In genomic region chr14:20469242-20469889, GRCh38 we compare ENCODE assay signal across 8 cellular contexts. TPM values are rescaled to one million over a fixed set of nuclear protein-coding genes. Genes with fewer than 3 reads are reported as not detected.
DNase-seq lines count a peak whose midpoint lies in the region; ATAC-seq and TF ChIP-seq lines count a peak whose summit lies in the region.

Gene PNP, plus strand, starts transcription at chr14:20469406. Its CDS starts 119 bp downstream, at chr14:20469525.

- H3K9me3 ChIP-seq in adrenal gland (replicated peaks in 1 of 3) (no peaks in the 10 kb centered on the region), heart right ventricle (no peaks in the 10 kb centered on the region), upper lobe of right lung (no peaks in the 10 kb centered on the region)

- intact Hi-C loops in adrenal gland (cut with DNase I) (loop anchor here in 1 of 2 donors (5.0 kb wide), 1 partner anchor 52 kb away; no protein-coding TSS in a partner anchor), heart right ventricle (cut with DNase I) (loop anchor here in 2 of 10 donors (10.0 kb wide), 1 partner anchor 215 kb away; the partner anchor contains the start of genes ANG (in 2 of the 2) and RNASE4 (in 2 of the 2)), upper lobe of right lung (cut with DNase I) (no loop called here)

- TF ChIP-seq POLR2A in GM15510 (IDR thresholded peaks at IDR 0.05; ENCODE audit: borderline replicate concordance, extremely low read depth, insufficient read length) (peak; percentile 100), adrenal gland (IDR thresholded peaks at IDR 0.05) (peak; percentile 98 to 99)

- TF ChIP-seq CTCF in adrenal gland (IDR thresholded peaks at IDR 0.05) (no peak), heart right ventricle (IDR thresholded peaks at IDR 0.05) (no peak), progenitor cell of endocrine pancreas (IDR thresholded peaks at IDR 0.05; ENCODE audit: unreplicated experiment) (no peak), upper lobe of right lung (IDR thresholded peaks at IDR 0.05) (no peak)

- peaks cover 0 to 19% of the 10 kb centered on the region in 2 donors for H3K36me3 ChIP-seq in adrenal gland (replicated peaks in 1 of 2)
- H3K36me3 ChIP-seq in heart right ventricle = peaks cover 0 to 29% (median 1%) of the 10 kb centered on the region in 9 donors
- H3K36me3 ChIP-seq in upper lobe of right lung = peaks cover 27% of the 10 kb centered on the region

- peak within 1 kb of the TSS; percentile 94 for H3K4me3 Mint-ChIP-seq in progenitor cell of endocrine pancreas (ENCODE audit: low read depth)

- H3K36me3 Mint-ChIP-seq in progenitor cell of endocrine pancreas (ENCODE audit: insufficient read depth) = peaks cover 9% of the 10 kb centered on the region

- H3K4me1 ChIP-seq in adrenal gland (replicated peaks in 1 of 2) (peaks cover 8 to 15% of the 10 kb centered on the region in 2 donors), heart right ventricle (peaks cover 0 to 43% (median 26%) of the 10 kb centered on the region in 9 donors), upper lobe of right lung (peaks cover 28% of the 10 kb centered on the region)

- H3K27me3 ChIP-seq in adrenal gland (no peaks in the 10 kb centered on the region), heart right ventricle (no peaks in the 10 kb centered on the region), upper lobe of right lung (no peaks in the 10 kb centered on the region)

- H3K27ac ChIP-seq in adrenal gland (peak within 1 kb of the TSS; percentile 3 to 93 (median 86)), heart right ventricle (peak within 1 kb of the TSS; percentile 52 to 97 (median 88)), upper lobe of right lung (peak within 1 kb of the TSS; percentile 92)

- H3K27ac Mint-ChIP-seq in progenitor cell of endocrine pancreas = peak within 1 kb of the TSS; percentile 95

- H3K4me3 ChIP-seq in adrenal gland (peak within 1 kb of the TSS in 3 of 4 donors; percentile 75 to 83 (median 77)), heart right ventricle (peak within 1 kb of the TSS; percentile 48 to 97 (median 70)), upper lobe of right lung (peak within 1 kb of the TSS; percentile 79)

- WGBS in adrenal gland, 4 donors = 0 to 1% (median 1%) methylated on average over 20 to 40 of the region's 40 CpGs
- 0% methylated on average over 40 of the region's 40 CpGs for WGBS in heart right ventricle, 2 donors

- no peaks in the 10 kb centered on the region for H3K27me3 Mint-ChIP-seq in progenitor cell of endocrine pancreas

- no peaks in the 10 kb centered on the region for H3K9me3 Mint-ChIP-seq in progenitor cell of endocrine pancreas (ENCODE audit: low read depth)

- ATAC-seq in HG02884 (IDR thresholded peaks at IDR 0.05; ENCODE audit: unreplicated experiment) (peak; percentile 90), heart right ventricle (peak; percentile 95 to 99 (median 98)), upper lobe of right lung (peak; percentile 97)

- peaks cover 17% of the 10 kb centered on the region for H3K4me1 Mint-ChIP-seq in progenitor cell of endocrine pancreas (ENCODE audit: low read depth)

- peak; percentile 87 for DNase-seq in NCI-H146 treated with DMSO at 0.1 percent for 48 hours (lab: John Stamatoyannopoulos, UW; ENCODE audit: unreplicated experiment)
- DNase-seq in T-helper 1 cell = peak; percentile 67 to 90 (median 81)
- peak; percentile 86 to 97 (median 93) for DNase-seq in adrenal gland
- peak; percentile 83 to 86 for DNase-seq in heart right ventricle
- peak; percentile 77 for DNase-seq in progenitor cell of endocrine pancreas (ENCODE audit: low spot score, unreplicated experiment)
- DNase-seq in upper lobe of right lung = peak; percentile 93

RNA-seq across cellular contexts. Expression of gene PNP, which starts in this region (rescaled TPM):
- total RNA-seq in adrenal gland (10 to 100 TPM in 6 of 8 donors, 1 to 10 TPM in 2; 5.4 to 57.5 (median 17.0) TPM), heart right ventricle (10 to 100 TPM in 4 of 10 donors, 1 to 10 TPM in 6; 5.0 to 33.7 (median 7.8) TPM), progenitor cell of endocrine pancreas (45.9 and 48.9 TPM in 2 replicates), upper lobe of right lung (32.8 TPM)
- polyA plus RNA-seq in adrenal gland (100 to 1,000 TPM in 1 of 3 donors, 10 to 100 TPM in 2; 14.3 to 101 (median 25.6) TPM), heart right ventricle (10 to 100 TPM in 1 of 2 donors, 1 to 10 TPM in 1; 8.6 to 30.2 TPM)

Comparison
In these comparisons a context has a peak if more than half of its experiments do, and no peak if none do; other contexts are left out.
1. Peak in every context shown above with its lines: DNase-seq, ATAC-seq, H3K4me3 ChIP-seq and H3K27ac ChIP-seq.